In the genomic region with DNA sequence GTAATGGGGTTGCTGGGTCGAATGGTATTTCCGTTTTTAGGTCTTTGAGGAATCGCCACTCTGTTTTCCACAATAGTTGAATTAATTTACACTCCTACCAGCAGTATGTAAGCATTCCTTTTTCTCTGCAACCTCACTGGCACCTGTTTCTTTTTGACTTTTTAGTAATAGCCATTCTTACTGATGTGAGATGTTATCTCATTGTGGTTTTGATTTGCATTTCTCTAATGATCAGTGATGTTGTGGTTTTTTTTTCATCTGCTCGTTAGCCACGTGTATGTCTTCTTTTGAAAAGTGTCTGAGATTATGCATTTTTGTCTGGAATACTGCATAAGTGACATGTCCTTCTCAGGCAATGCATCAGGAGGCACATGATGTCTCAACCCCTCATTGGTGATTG, we compare ENCODE assay signal across 18 cellular contexts.
"Had no signal": no experiment of that assay in that cellular context is flagged by ENCODE, and none has a peak within 500 bp of the region (broad histone marks: within the 10 kb centered on the region; RNA-seq: fewer than 3 reads in every experiment).

No MANE protein-coding gene starts in this region.

- ATAC-seq: naive thymus-derived CD4-positive, alpha-beta T cell; right lobe of liver; stimulated activated memory B cell treated with anti-CD40 and anti-IgM and Interleukin-4, amounts not matched to agents 10 μg/mL and 1 μg/mL and 100 μg/mL, for 72 hours had no signal

- H3K27ac ChIP-seq: hepatocyte, parathyroid adenoma, prostate gland, right lobe of liver, tibial artery, upper lobe of left lung, uterus had no signal

- H3K4me1 ChIP-seq: parathyroid adenoma, prostate gland, tibial artery, upper lobe of left lung, uterus had no signal

- H3K4me3 ChIP-seq: dorsolateral prefrontal cortex, hepatocyte, prostate gland, right lobe of liver, tibial artery, upper lobe of left lung, uterus had no signal

- DNase-seq: dorsolateral prefrontal cortex; effector CD8-positive, alpha-beta T cell; foreskin melanocyte; head of caudate nucleus; kidney glomerular epithelial cell; mesendoderm; naive thymus-derived CD4-positive, alpha-beta T cell; nephron progenitor cell; retina; right lobe of liver; stimulated activated CD4-positive, alpha-beta T cell treated with anti-CD3 and anti-CD28 coated beads, Interleukin-4, amount 100 ng/mL, for 24 hours; tibial artery; upper lobe of left lung; uterus had no signal

- H2AFZ ChIP-seq: hepatocyte, parathyroid adenoma had no signal

- H3K36me3 ChIP-seq: prostate gland, right lobe of liver, tibial artery, upper lobe of left lung, uterus had no signal

- H3K9ac ChIP-seq: parathyroid adenoma had no signal

- H3K27me3 ChIP-seq: hepatocyte, right lobe of liver, tibial artery, upper lobe of left lung, uterus had no signal

- H3K9me3 ChIP-seq: prostate gland, right lobe of liver, tibial artery, upper lobe of left lung, uterus had no signal

- H3K79me2 ChIP-seq: hepatocyte, parathyroid adenoma had no signal

- H3K4me2 ChIP-seq: hepatocyte had no signal
